13 cellular contexts compared by ENCODE assay signal in genomic region chr2:111032721-111033532, GRCh38.
DNase-seq lines count a peak whose midpoint lies in the region; ATAC-seq and TF ChIP-seq lines count a peak whose summit lies in the region.
"Had no signal": no experiment of that assay in that cellular context is flagged by ENCODE, and none has a peak within 500 bp of the region (broad histone marks: within the 10 kb centered on the region; RNA-seq: fewer than 3 reads in every experiment).

No MANE protein-coding gene starts in this region.

- ATAC-seq in upper lobe of right lung = peak; percentile 67

- no peak for DNase-seq in activated naive CD8-positive, alpha-beta T cell treated with anti-CD3 and anti-CD28 coated beads for 36 hours
- peak; percentile 13 for DNase-seq in astrocyte of the hippocampus (ENCODE audit: low read depth, low spot score)
- DNase-seq in left kidney (ENCODE audit: low read depth, low spot score) = peak; percentile 73
- no peak for DNase-seq in upper lobe of right lung
- no peak for DNase-seq in DMS53 (lab: John Stamatoyannopoulos, UW)
- DNase-seq in activated T-cell treated with anti-CD3 and anti-CD28 coated beads, Interleukin-2, amount 50 U/mL, for 24 hours = no peak
- DNase-seq in activated T-helper 1 cell treated with anti-CD3 and anti-CD28 coated beads, Interleukin-12 subunit alpha, Interleukin-12 subunit beta, Interleukin-2, Interleukin-4 antibody, amounts not matched to agents 30 ng/mL and 10 ng/mL and 1 ng/mL, durations not matched to agents 14 hours and 24 hours and 36 hours (ENCODE audit: low spot score) = no peak
- DNase-seq: activated CD4-positive, alpha-beta T cell treated with anti-CD3 and anti-CD28 coated beads, Interleukin-2, amount 50 U/mL, for 1 hour; amniotic stem cell; esophagus squamous epithelium; left cardiac atrium; NCI-H2227 treated with DMSO at 0.1 percent for 48 hours had no signal

- no peak overlapping the region for H3K4me3 ChIP-seq in upper lobe of right lung
- H3K4me3 ChIP-seq: esophagus squamous epithelium had no signal

- TF ChIP-seq CTCF in upper lobe of right lung (IDR thresholded peaks at IDR 0.05) = no peak

- no peak overlapping the region for H3K4me3 Mint-ChIP-seq in activated naive CD8-positive, alpha-beta T cell
- no peak overlapping the region for H3K4me3 Mint-ChIP-seq in activated naive CD8-positive, alpha-beta T cell treated with anti-CD3 and anti-CD28 coated beads for 36 hours
- H3K4me3 Mint-ChIP-seq in activated T-cell treated with anti-CD3 and anti-CD28 coated beads, Interleukin-2, amount 50 U/mL, for 24 hours = no peak overlapping the region
- H3K4me3 Mint-ChIP-seq in activated T-helper 1 cell treated with anti-CD3 and anti-CD28 coated beads, Interleukin-12 subunit alpha, Interleukin-12 subunit beta, Interleukin-2, Interleukin-4 antibody, amounts not matched to agents 30 ng/mL and 10 ng/mL and 1 ng/mL, durations not matched to agents 14 hours and 24 hours and 36 hours = no peak overlapping the region

- H3K27me3 Mint-ChIP-seq in activated naive CD8-positive, alpha-beta T cell = peaks cover 2% of the 10 kb centered on the region
- peaks cover 9% of the 10 kb centered on the region for H3K27me3 Mint-ChIP-seq in activated naive CD8-positive, alpha-beta T cell treated with anti-CD3 and anti-CD28 coated beads for 36 hours
- peaks cover 85% of the 10 kb centered on the region for H3K27me3 Mint-ChIP-seq in activated T-cell treated with anti-CD3 and anti-CD28 coated beads, Interleukin-2, amount 50 U/mL, for 24 hours
- H3K27me3 Mint-ChIP-seq in activated T-helper 1 cell treated with anti-CD3 and anti-CD28 coated beads, Interleukin-12 subunit alpha, Interleukin-12 subunit beta, Interleukin-2, Interleukin-4 antibody, amounts not matched to agents 30 ng/mL and 10 ng/mL and 1 ng/mL, durations not matched to agents 14 hours and 24 hours and 36 hours (ENCODE audit: insufficient read depth) = peaks cover 49% of the 10 kb centered on the region

- H3K27ac Mint-ChIP-seq in activated naive CD8-positive, alpha-beta T cell = peak overlapping the region; percentile 30
- no peak overlapping the region for H3K27ac Mint-ChIP-seq in activated naive CD8-positive, alpha-beta T cell treated with anti-CD3 and anti-CD28 coated beads for 36 hours
- H3K27ac Mint-ChIP-seq in activated T-cell treated with anti-CD3 and anti-CD28 coated beads, Interleukin-2, amount 50 U/mL, for 24 hours = no peak overlapping the region
- H3K27ac Mint-ChIP-seq in activated T-helper 1 cell treated with anti-CD3 and anti-CD28 coated beads, Interleukin-12 subunit alpha, Interleukin-12 subunit beta, Interleukin-2, Interleukin-4 antibody, amounts not matched to agents 30 ng/mL and 10 ng/mL and 1 ng/mL, durations not matched to agents 14 hours and 24 hours and 36 hours = no peak overlapping the region

- intact Hi-C loops in upper lobe of right lung (cut with DNase I) = no loop called here
- intact Hi-C loops in activated T-helper 1 cell treated with anti-CD3 and anti-CD28 coated beads, Interleukin-12 subunit alpha, Interleukin-12 subunit beta, Interleukin-2, Interleukin-4 antibody, amounts not matched to agents 30 ng/mL and 10 ng/mL and 1 ng/mL, durations not matched to agents 14 hours and 24 hours and 36 hours (cut with micrococcal nuclease) = no loop called here

- H3K9me3 Mint-ChIP-seq in activated naive CD8-positive, alpha-beta T cell (ENCODE audit: low read depth) = no peaks in the 10 kb centered on the region
- peaks cover 2% of the 10 kb centered on the region for H3K9me3 Mint-ChIP-seq in activated naive CD8-positive, alpha-beta T cell treated with anti-CD3 and anti-CD28 coated beads for 36 hours
- no peaks in the 10 kb centered on the region for H3K9me3 Mint-ChIP-seq in activated T-cell treated with anti-CD3 and anti-CD28 coated beads, Interleukin-2, amount 50 U/mL, for 24 hours
- H3K9me3 Mint-ChIP-seq in activated T-helper 1 cell treated with anti-CD3 and anti-CD28 coated beads, Interleukin-12 subunit alpha, Interleukin-12 subunit beta, Interleukin-2, Interleukin-4 antibody, amounts not matched to agents 30 ng/mL and 10 ng/mL and 1 ng/mL, durations not matched to agents 14 hours and 24 hours and 36 hours = peaks cover 4% of the 10 kb centered on the region

- no peak overlapping the region for H3K27ac ChIP-seq in upper lobe of right lung
- H3K27ac ChIP-seq: esophagus squamous epithelium had no signal

- peaks cover 4% of the 10 kb centered on the region for H3K9me3 ChIP-seq in upper lobe of right lung
- H3K9me3 ChIP-seq: esophagus squamous epithelium had no signal

- no peaks in the 10 kb centered on the region for H3K27me3 ChIP-seq in upper lobe of right lung

- peaks cover 27% of the 10 kb centered on the region for H3K4me1 Mint-ChIP-seq in activated naive CD8-positive, alpha-beta T cell (ENCODE audit: low read depth)
- peaks cover 27% of the 10 kb centered on the region for H3K4me1 Mint-ChIP-seq in activated naive CD8-positive, alpha-beta T cell treated with anti-CD3 and anti-CD28 coated beads for 36 hours
- H3K4me1 Mint-ChIP-seq in activated T-cell treated with anti-CD3 and anti-CD28 coated beads, Interleukin-2, amount 50 U/mL, for 24 hours (ENCODE audit: low read depth) = peaks cover 39% of the 10 kb centered on the region
- peaks cover 27% of the 10 kb centered on the region for H3K4me1 Mint-ChIP-seq in activated T-helper 1 cell treated with anti-CD3 and anti-CD28 coated beads, Interleukin-12 subunit alpha, Interleukin-12 subunit beta, Interleukin-2, Interleukin-4 antibody, amounts not matched to agents 30 ng/mL and 10 ng/mL and 1 ng/mL, durations not matched to agents 14 hours and 24 hours and 36 hours (ENCODE audit: low read depth)

- H3K36me3 ChIP-seq in upper lobe of right lung = no peaks in the 10 kb centered on the region
- H3K36me3 ChIP-seq: esophagus squamous epithelium had no signal

- H3K36me3 Mint-ChIP-seq in activated naive CD8-positive, alpha-beta T cell = no peaks in the 10 kb centered on the region
- H3K36me3 Mint-ChIP-seq in activated naive CD8-positive, alpha-beta T cell treated with anti-CD3 and anti-CD28 coated beads for 36 hours = no peaks in the 10 kb centered on the region
- no peaks in the 10 kb centered on the region for H3K36me3 Mint-ChIP-seq in activated T-cell treated with anti-CD3 and anti-CD28 coated beads, Interleukin-2, amount 50 U/mL, for 24 hours (ENCODE audit: low read depth)
- no peaks in the 10 kb centered on the region for H3K36me3 Mint-ChIP-seq in activated T-helper 1 cell treated with anti-CD3 and anti-CD28 coated beads, Interleukin-12 subunit alpha, Interleukin-12 subunit beta, Interleukin-2, Interleukin-4 antibody, amounts not matched to agents 30 ng/mL and 10 ng/mL and 1 ng/mL, durations not matched to agents 14 hours and 24 hours and 36 hours (ENCODE audit: low read depth)

- H3K4me1 ChIP-seq in upper lobe of right lung = peaks cover 8% of the 10 kb centered on the region

Comparison
In these comparisons a context has a peak if more than half of its experiments do, and no peak if none do; other contexts are left out.
1. DNase-seq: peak in astrocyte of the hippocampus (single experiment) and left kidney (single experiment); none in activated naive CD8-positive, alpha-beta T cell treated with anti-CD3 and anti-CD28 coated beads for 36 hours (single experiment), upper lobe of right lung (single experiment), DMS53 (single experiment), activated T-cell treated with anti-CD3 and anti-CD28 coated beads, Interleukin-2, amount 50 U/mL, for 24 hours (single experiment) and activated T-helper 1 cell treated with anti-CD3 and anti-CD28 coated beads, Interleukin-12 subunit alpha, Interleukin-12 subunit beta, Interleukin-2, Interleukin-4 antibody, amounts not matched to agents 30 ng/mL and 10 ng/mL and 1 ng/mL, durations not matched to agents 14 hours and 24 hours and 36 hours (single experiment).